ENCODE assay signal across 18 cellular contexts in genomic region chr9:134360897-134361296, GRCh38. TPM values are rescaled to one million over a fixed set of nuclear protein-coding genes. Genes with fewer than 3 reads are reported as not detected.
DNase-seq lines count a peak whose midpoint lies in the region; ATAC-seq, FAIRE-seq and TF ChIP-seq lines count a peak whose summit lies in the region.
"Had no signal": no experiment of that assay in that cellular context is flagged by ENCODE, and none has a peak within 500 bp of the region (broad histone marks: within the 10 kb centered on the region; RNA-seq: fewer than 3 reads in every experiment).

No MANE protein-coding gene starts in this region.

- intact Hi-C loops in sciatic nerve (cut with DNase I) = no loop called here

- no peaks in the 10 kb centered on the region for H3K9me3 ChIP-seq in astrocyte (ENCODE audit: insufficient read depth, low read depth, low read length)
- H3K9me3 ChIP-seq in mucosa of stomach (ENCODE audit: control insufficient read depth, low read length) = no peaks in the 10 kb centered on the region
- H3K9me3 ChIP-seq in hepatocyte (ENCODE audit: low read depth) = no peaks in the 10 kb centered on the region
- H3K9me3 ChIP-seq: spleen, upper lobe of right lung had no signal

- H3K4me3 Mint-ChIP-seq in astrocyte (ENCODE audit: unreplicated experiment) = no peak overlapping the region
- H3K4me3 Mint-ChIP-seq: naive thymus-derived CD8-positive, alpha-beta T cell had no signal

- H3K9me2 ChIP-seq in hepatocyte (replicated peaks; ENCODE audit: insufficient read depth) = no peaks in the 10 kb centered on the region

- no peaks in the 10 kb centered on the region for H3K9me3 Mint-ChIP-seq in astrocyte (ENCODE audit: unreplicated experiment)
- H3K9me3 Mint-ChIP-seq: naive thymus-derived CD8-positive, alpha-beta T cell had no signal

- ATAC-seq in sciatic nerve (no peak), HG03097 (IDR thresholded peaks at IDR 0.05; ENCODE audit: low FRiP score, unreplicated experiment) (no peak)
- ATAC-seq: naive thymus-derived CD8-positive, alpha-beta T cell had no signal

- H3K4me3 ChIP-seq in astrocyte (ENCODE audit: insufficient read depth, low read depth, low read length) = no peak overlapping the region
- no peak overlapping the region for H3K4me3 ChIP-seq in mucosa of stomach (ENCODE audit: low read length)
- no peak overlapping the region for H3K4me3 ChIP-seq in hepatocyte
- H3K4me3 ChIP-seq: upper lobe of right lung had no signal

- H3K36me3 ChIP-seq in astrocyte (ENCODE audit: insufficient read depth, low read length) (no peaks in the 10 kb centered on the region), mucosa of stomach (ENCODE audit: control insufficient read depth, insufficient read depth, low read length) (no peaks in the 10 kb centered on the region), hepatocyte (replicated peaks; ENCODE audit: insufficient read depth, low read depth) (no peaks in the 10 kb centered on the region)
- H3K36me3 ChIP-seq: upper lobe of right lung had no signal

- H3K27ac Mint-ChIP-seq in astrocyte (ENCODE audit: unreplicated experiment) = no peak overlapping the region

- FAIRE-seq in astrocyte (lab: Jason Lieb, UNC) = no peak
- FAIRE-seq: GM12891 had no signal

- H4K20me1 ChIP-seq in astrocyte (ENCODE audit: insufficient read depth, low read length) = peaks cover 100% of the 10 kb centered on the region
- peaks cover 93% of the 10 kb centered on the region for H4K20me1 ChIP-seq in hepatocyte (ENCODE audit: insufficient read depth, poor library complexity, severe bottlenecking)

- H3K27me3 Mint-ChIP-seq in astrocyte (ENCODE audit: low read depth, unreplicated experiment) = no peaks in the 10 kb centered on the region
- H3K27me3 Mint-ChIP-seq: naive thymus-derived CD8-positive, alpha-beta T cell had no signal

- H3K4me1 Mint-ChIP-seq in astrocyte (ENCODE audit: low read depth, unreplicated experiment) = peaks cover 5% of the 10 kb centered on the region

- DNase-seq in A172 (ENCODE audit: low spot score) (peak; percentile 96), HT1080 (ENCODE audit: low read depth) (peak; percentile 39), astrocyte (ENCODE audit: low read depth) (peak; percentile 32), hepatocyte (ENCODE audit: low spot score) (no peak), erythroblast (lab: John Stamatoyannopoulos, UW) (no peak), sciatic nerve (ENCODE audit: low spot score) (no peak)
- DNase-seq: ACHN; activated T-cell treated with anti-CD3 and anti-CD28 coated beads, Interleukin-2, amount 50 U/mL, for 1 hour; amniotic stem cell; effector CD8-positive, alpha-beta T cell; kidney glomerular epithelial cell; naive thymus-derived CD8-positive, alpha-beta T cell; NCI-H345; upper lobe of right lung had no signal

- H3K4me1 ChIP-seq in astrocyte (ENCODE audit: insufficient read depth, low read length) (peaks cover 11% of the 10 kb centered on the region), mucosa of stomach (ENCODE audit: control insufficient read depth, insufficient read depth, low read length) (peaks cover 88% of the 10 kb centered on the region), hepatocyte (ENCODE audit: insufficient read depth) (peaks cover 51% of the 10 kb centered on the region)

- H3K4me2 ChIP-seq in astrocyte (ENCODE audit: low read length) (peak overlapping the region; percentile 30), hepatocyte (no peak overlapping the region)

- H3K79me2 ChIP-seq in astrocyte (ENCODE audit: insufficient read depth, low read length) (peaks cover 84% of the 10 kb centered on the region), hepatocyte (peaks cover 98% of the 10 kb centered on the region)

- TF ChIP-seq CTCF in astrocyte (IDR thresholded peaks at IDR 0.05; ENCODE audit: insufficient read depth, low read depth, low read length) (no peak), hepatocyte (IDR thresholded peaks at IDR 0.05; ENCODE audit: poor library complexity) (no peak)

- H2AFZ ChIP-seq in astrocyte (ENCODE audit: low read depth, low read length) = no peak overlapping the region
- H2AFZ ChIP-seq in hepatocyte = no peak overlapping the region

- H3K9ac ChIP-seq in astrocyte (ENCODE audit: low read length) (no peak overlapping the region), mucosa of stomach (ENCODE audit: low read length) (peak overlapping the region; percentile 22)

- H3K36me3 Mint-ChIP-seq in astrocyte (ENCODE audit: low read depth, unreplicated experiment) = peaks cover 3% of the 10 kb centered on the region
- H3K36me3 Mint-ChIP-seq: naive thymus-derived CD8-positive, alpha-beta T cell had no signal

- H3K27ac ChIP-seq in astrocyte (ENCODE audit: low read depth, low read length) (no peak overlapping the region), hepatocyte (no peak overlapping the region)

- H3K27me3 ChIP-seq in astrocyte (ENCODE audit: insufficient read depth, low read length) (no peaks in the 10 kb centered on the region), mucosa of stomach (ENCODE audit: control insufficient read depth, insufficient read depth, low read length) (no peaks in the 10 kb centered on the region), hepatocyte (no peaks in the 10 kb centered on the region)
- H3K27me3 ChIP-seq: spleen, upper lobe of right lung had no signal

- no peak for TF ChIP-seq POLR2A in erythroblast (IDR thresholded peaks at IDR 0.05; ENCODE audit: low read length)

- WGBS in hepatocyte (ENCODE audit: low lambda C conversion rate, missing lambda C conversion rate) = 92% methylated on average over 14 of the region's 14 CpGs

RNA-seq across cellular contexts. Expression of gene RXRA, which starts 34.6 kb away (rescaled TPM):
- 12.8 and 17.2 TPM in 2 replicates for total RNA-seq in A172 (2014; rRNA removed; shearing (Covaris generic))
- 15.5 and 19.1 TPM in 2 replicates for total RNA-seq in HT1080 (2014; rRNA removed; shearing (Covaris generic))
- 13.4 and 13.8 TPM in 2 replicates for polyA plus RNA-seq in HT1080 (2015; cell fraction: cytosol; rRNA removed)
- 10.6 and 11.3 TPM in 2 replicates for polyA plus RNA-seq in HT1080 (2015; cell fraction: nucleus; rRNA removed)
- 33.4 and 33.7 TPM in 2 replicates for total RNA-seq in astrocyte
- total RNA-seq in hepatocyte = 32.5 and 35.9 TPM in 2 replicates
- 34.3 and 41.6 TPM in 2 replicates for polyA plus RNA-seq in hepatocyte
- 78.1 TPM for total RNA-seq in sciatic nerve

Comparison
In these comparisons a context has a peak if more than half of its experiments do, and no peak if none do; other contexts are left out.
1. DNase-seq: peak in A172 (single experiment), HT1080 (single experiment) and astrocyte (single experiment); none in hepatocyte (single experiment), erythroblast (0 of 2) and sciatic nerve (single experiment).